Comparison of ENCODE assay signal across 13 cellular contexts in genomic region chr1:147223740-147224615, GRCh38. TPM values are rescaled to one million over a fixed set of nuclear protein-coding genes. Genes with fewer than 3 reads are reported as not detected.
DNase-seq lines count a peak whose midpoint lies in the region; ATAC-seq and TF ChIP-seq lines count a peak whose summit lies in the region.
"Had no signal": no experiment of that assay in that cellular context is flagged by ENCODE, and none has a peak within 500 bp of the region (broad histone marks: within the 10 kb centered on the region; RNA-seq: fewer than 3 reads in every experiment).

No MANE protein-coding gene starts in this region.

- H3K4me3 ChIP-seq in lower lobe of right lung (peak overlapping the region; percentile 73), upper lobe of left lung (peak overlapping the region in 3 of 4 donors; percentile 51 to 81 (median 70)), thyroid gland (replicated peaks in 1 of 3) (no peak overlapping the region)
- H3K4me3 ChIP-seq: HAP-1 had no signal

- H3K27me3 Mint-ChIP-seq in activated naive CD4-positive, alpha-beta T cell treated with anti-CD3 and anti-CD28 coated beads, Interleukin-2, amount 10 ng/mL, durations not matched to agents 7 days and 5 days = peaks cover 18% of the 10 kb centered on the region
- no peaks in the 10 kb centered on the region for H3K27me3 Mint-ChIP-seq in activated naive CD4-positive, alpha-beta T cell treated with anti-CD3 and anti-CD28 coated beads for 36 hours (ENCODE audit: low read depth)
- peaks cover 19% of the 10 kb centered on the region for H3K27me3 Mint-ChIP-seq in WTC11 (ENCODE audit: low read depth)

- H3K36me3 ChIP-seq in lower lobe of right lung (peaks cover 10% of the 10 kb centered on the region), upper lobe of left lung (no peaks in the 10 kb centered on the region), thyroid gland (no peaks in the 10 kb centered on the region)
- H3K36me3 ChIP-seq: HAP-1, SJCRH30, vagina had no signal

- H3K27ac ChIP-seq in lower lobe of right lung (peak overlapping the region; percentile 78), upper lobe of left lung (peak overlapping the region in 2 of 4 donors; percentile 81 to 88), thyroid gland (no peak overlapping the region)
- H3K27ac ChIP-seq: SJCRH30 had no signal

- peaks cover 20% of the 10 kb centered on the region for H3K4me1 Mint-ChIP-seq in activated naive CD4-positive, alpha-beta T cell treated with anti-CD3 and anti-CD28 coated beads, Interleukin-2, amount 10 ng/mL, durations not matched to agents 7 days and 5 days
- peaks cover 7% of the 10 kb centered on the region for H3K4me1 Mint-ChIP-seq in activated naive CD4-positive, alpha-beta T cell treated with anti-CD3 and anti-CD28 coated beads for 36 hours (ENCODE audit: low read depth)
- peaks cover 27% of the 10 kb centered on the region for H3K4me1 Mint-ChIP-seq in WTC11

- H3K27me3 ChIP-seq in lower lobe of right lung (ENCODE audit: low read depth) (no peaks in the 10 kb centered on the region), upper lobe of left lung (no peaks in the 10 kb centered on the region), thyroid gland (no peaks in the 10 kb centered on the region)
- H3K27me3 ChIP-seq: vagina had no signal

- no peak for TF ChIP-seq CTCF in WTC11 (IDR thresholded peaks at IDR 0.05)
- no peak for TF ChIP-seq CTCF in lower lobe of right lung (IDR thresholded peaks at IDR 0.05)
- TF ChIP-seq CTCF in upper lobe of left lung (IDR thresholded peaks at IDR 0.05) = no peak
- no peak for TF ChIP-seq CTCF in thyroid gland (IDR thresholded peaks at IDR 0.05)

- CTCF ChIA-PET in activated naive CD4-positive, alpha-beta T cell treated with anti-CD3 and anti-CD28 coated beads, Interleukin-2, amount 10 ng/mL, durations not matched to agents 7 days and 5 days (lab: Charles Lee) = interaction anchor here (0.7 to 1.2 kb wide), 3 partner anchors 12 to 403 kb away, joined by 3 read pairs; no protein-coding TSS in a partner anchor
- CTCF ChIA-PET in activated naive CD4-positive, alpha-beta T cell treated with anti-CD3 and anti-CD28 coated beads for 36 hours (lab: Charles Lee) = interaction anchor here (0.6 kb wide), 2 partner anchors 18 to 20 kb away, joined by 3 read pairs; no protein-coding TSS in a partner anchor
- CTCF ChIA-PET in WTC11 (lab: Charles Lee) = interaction anchor here (0.6 to 1.2 kb wide), 3 partner anchors 15 to 50 kb away, joined by 3 to 10 read pairs (median 5); partner anchors contain the start of gene CHD1L

- H3K4me1 ChIP-seq in lower lobe of right lung (peaks cover 14% of the 10 kb centered on the region), upper lobe of left lung (peaks cover 0 to 8% (median 7%) of the 10 kb centered on the region in 4 donors), thyroid gland (peaks cover 0 to 5% of the 10 kb centered on the region in 2 donors)
- H3K4me1 ChIP-seq: HAP-1, SJCRH30, vagina had no signal

- TF ChIP-seq POLR2A in upper lobe of left lung (IDR thresholded peaks at IDR 0.05) = no peak
- no peak for TF ChIP-seq POLR2A in thyroid gland (IDR thresholded peaks at IDR 0.05)

- H3K36me3 Mint-ChIP-seq in activated naive CD4-positive, alpha-beta T cell treated with anti-CD3 and anti-CD28 coated beads, Interleukin-2, amount 10 ng/mL, durations not matched to agents 7 days and 5 days = peaks cover 2% of the 10 kb centered on the region
- no peaks in the 10 kb centered on the region for H3K36me3 Mint-ChIP-seq in activated naive CD4-positive, alpha-beta T cell treated with anti-CD3 and anti-CD28 coated beads for 36 hours (ENCODE audit: low read depth)
- no peaks in the 10 kb centered on the region for H3K36me3 Mint-ChIP-seq in WTC11

- peak; percentile 27 for ATAC-seq in WTC11
- ATAC-seq in lower lobe of right lung = peak in 1 of 2 donors; percentile 57
- no peak for ATAC-seq in upper lobe of left lung (ENCODE audit: low FRiP score in 2 of 2)
- no peak for ATAC-seq in GM18511 (IDR thresholded peaks at IDR 0.05; ENCODE audit: unreplicated experiment)
- ATAC-seq in left ventricle myocardium superior = no peak

- peak overlapping the region; percentile 89 for H3K4me3 Mint-ChIP-seq in activated naive CD4-positive, alpha-beta T cell treated with anti-CD3 and anti-CD28 coated beads, Interleukin-2, amount 10 ng/mL, durations not matched to agents 7 days and 5 days
- H3K4me3 Mint-ChIP-seq in activated naive CD4-positive, alpha-beta T cell treated with anti-CD3 and anti-CD28 coated beads for 36 hours = no peak overlapping the region
- peak overlapping the region; percentile 97 for H3K4me3 Mint-ChIP-seq in WTC11

- no peak for TF ChIP-seq EP300 in upper lobe of left lung (IDR thresholded peaks at IDR 0.05)

- WGBS in upper lobe of left lung, 2 donors = 69 to 73% methylated on average over 12 to 14 of the region's 14 CpGs
- WGBS in thyroid gland, 2 donors = 72 to 76% methylated on average over 14 of the region's 14 CpGs

- H3K9me3 Mint-ChIP-seq in activated naive CD4-positive, alpha-beta T cell treated with anti-CD3 and anti-CD28 coated beads, Interleukin-2, amount 10 ng/mL, durations not matched to agents 7 days and 5 days = no peaks in the 10 kb centered on the region
- H3K9me3 Mint-ChIP-seq in activated naive CD4-positive, alpha-beta T cell treated with anti-CD3 and anti-CD28 coated beads for 36 hours = no peaks in the 10 kb centered on the region
- H3K9me3 Mint-ChIP-seq in WTC11 = no peaks in the 10 kb centered on the region

- H3K9me3 ChIP-seq in lower lobe of right lung (no peaks in the 10 kb centered on the region), upper lobe of left lung (no peaks in the 10 kb centered on the region), thyroid gland (no peaks in the 10 kb centered on the region)
- H3K9me3 ChIP-seq: HAP-1, SJCRH30, vagina had no signal

- POLR2A ChIA-PET in WTC11 (lab: Charles Lee) = interaction anchor here (0.8 kb wide), 1 partner anchor 140 kb away, joined by 3 read pairs; no protein-coding TSS in a partner anchor

- intact Hi-C loops in activated naive CD4-positive, alpha-beta T cell treated with anti-CD3 and anti-CD28 coated beads for 36 hours (cut with micrococcal nuclease) = no loop called here
- intact Hi-C loops in lower lobe of right lung (cut with DNase I) (no loop called here), thyroid gland (cut with DNase I) (no loop called here), left ventricle myocardium superior (cut with micrococcal nuclease) (no loop called here)

- no peak for DNase-seq in activated naive CD4-positive, alpha-beta T cell treated with anti-CD3 and anti-CD28 coated beads, Interleukin-2, amount 10 ng/mL, durations not matched to agents 7 days and 5 days
- DNase-seq in activated naive CD4-positive, alpha-beta T cell treated with anti-CD3 and anti-CD28 coated beads for 36 hours = no peak
- DNase-seq in WTC11 (ENCODE audit: low spot score) (no peak), lower lobe of right lung (no peak), upper lobe of left lung (no peak), thyroid gland (no peak), left ventricle myocardium superior (no peak)
- DNase-seq: NCI-H526; SJCRH30; stimulated activated CD4-positive, alpha-beta T cell treated with anti-CD3 and anti-CD28 coated beads, Interleukin-12 subunit alpha, Interleukin-12 subunit beta, amount 100 ng/mL, for 4 hours had no signal

- no peak overlapping the region for H3K27ac Mint-ChIP-seq in activated naive CD4-positive, alpha-beta T cell treated with anti-CD3 and anti-CD28 coated beads, Interleukin-2, amount 10 ng/mL, durations not matched to agents 7 days and 5 days
- no peak overlapping the region for H3K27ac Mint-ChIP-seq in activated naive CD4-positive, alpha-beta T cell treated with anti-CD3 and anti-CD28 coated beads for 36 hours
- H3K27ac Mint-ChIP-seq in WTC11 = peak overlapping the region; percentile 78; the same call in 1 of the 2 replicates

TF ChIP-seq in WTC11, 78 proteins besides CTCF, POLR2A, EP300 and RAD21:
- TF ChIP-seq ZNF423 (CRISPR knock-in tag; IDR thresholded peaks at IDR 0.05) = no peak
TF ChIP-seq in WTC11: peak in this region for 0.

RNA-seq across cellular contexts. Expression of gene FMO5, which starts 1.2 kb away (rescaled TPM):
- under 1 TPM in 1 of 2 experiments, not detected in 1; 0.14 TPM for total RNA-seq in activated naive CD4-positive, alpha-beta T cell treated with anti-CD3 and anti-CD28 coated beads for 36 hours
- 1.6 to 3.3 TPM (median 1.7 TPM) in 3 replicates for total RNA-seq in WTC11 (2021)
- 106 TPM for total RNA-seq in lower lobe of right lung
- 100 to 1,000 TPM in 4 of 6 donors, 10 to 100 TPM in 2; 37.4 to 258 (median 121) TPM for total RNA-seq in upper lobe of left lung
- total RNA-seq in thyroid gland = 1 to 10 TPM; 1.7 to 9.1 (median 3.3) TPM
- total RNA-seq in left ventricle myocardium superior = 3.3 TPM
- total RNA-seq: SJCRH30 had no signal

RNA-seq across cellular contexts. Expression of gene CHD1L, which starts 18.5 kb away (rescaled TPM):
- 10 to 100 TPM; 54.8 to 56.8 TPM for total RNA-seq in activated naive CD4-positive, alpha-beta T cell treated with anti-CD3 and anti-CD28 coated beads for 36 hours
- total RNA-seq in WTC11 (2021) (68.7 to 80.8 TPM (median 80.6 TPM) in 3 replicates), lower lobe of right lung (34.1 TPM), upper lobe of left lung (10 to 100 TPM; 24.8 to 48.6 (median 34.6) TPM), thyroid gland (10 to 100 TPM; 16.5 to 22.2 (median 17.3) TPM), left ventricle myocardium superior (8.3 TPM)

RNA-seq across cellular contexts. Expression of gene PRKAB2, which starts 51.7 kb away (rescaled TPM):
- total RNA-seq in activated naive CD4-positive, alpha-beta T cell treated with anti-CD3 and anti-CD28 coated beads for 36 hours = 1 to 10 TPM; 3.4 to 4.4 TPM
- total RNA-seq in WTC11 (2021) = 22.6 to 28.3 TPM (median 27.8 TPM) in 3 replicates
- total RNA-seq in lower lobe of right lung = 11.3 TPM
- 10 to 100 TPM in 3 of 6 donors, 1 to 10 TPM in 3; 8.1 to 22.0 (median 10.9) TPM for total RNA-seq in upper lobe of left lung
- total RNA-seq in thyroid gland = 10 to 100 TPM in 3 of 4 donors, 1 to 10 TPM in 1; 9.9 to 13.7 (median 12.8) TPM
- 44.7 TPM for total RNA-seq in left ventricle myocardium superior

Comparison
In these comparisons a context has a peak if more than half of its experiments do, and no peak if none do; other contexts are left out.
1. H3K4me3 ChIP-seq: peak in lower lobe of right lung (single experiment) and upper lobe of left lung (3 of 4); none in thyroid gland (0 of 3).